19 cellular contexts compared by ENCODE assay signal in the genomic region with DNA sequence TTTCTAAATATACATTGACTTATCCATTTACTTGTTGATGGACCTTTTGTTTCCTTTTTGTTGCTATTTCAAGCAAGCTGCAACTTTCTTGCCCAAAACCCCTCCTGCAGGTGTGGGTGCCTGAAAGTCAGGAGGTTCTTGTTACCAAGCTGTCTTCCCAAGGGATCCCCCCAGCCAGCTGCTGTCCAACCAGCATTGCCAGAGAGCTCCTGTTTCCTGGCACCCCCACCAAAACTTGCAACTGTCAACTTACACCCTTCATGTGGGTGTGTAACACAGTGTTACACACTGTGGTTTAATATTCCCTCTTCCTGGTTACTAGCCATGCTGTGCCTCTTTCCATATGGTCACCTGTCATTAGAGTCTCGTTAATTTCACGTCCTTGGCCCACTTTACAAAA. TPM values are rescaled to one million over a fixed set of nuclear protein-coding genes. Genes with fewer than 3 reads are reported as not detected.
"Had no signal": no experiment of that assay in that cellular context is flagged by ENCODE, and none has a peak within 500 bp of the region (broad histone marks: within the 10 kb centered on the region; RNA-seq: fewer than 3 reads in every experiment).

No MANE protein-coding gene starts in this region.

- H3K4me1 ChIP-seq: esophagus muscularis mucosa, tibial nerve had no signal

- H3K36me3 ChIP-seq: esophagus muscularis mucosa, lower lobe of right lung, tibial nerve had no signal

- H3K4me3 ChIP-seq: esophagus muscularis mucosa, lower lobe of right lung, tibial nerve had no signal

- ATAC-seq: left cardiac atrium, lower lobe of right lung had no signal

- H3K27ac ChIP-seq: esophagus muscularis mucosa, lower lobe of right lung, tibial nerve, VCaP had no signal

- DNase-seq: activated CD4-positive, alpha-beta T cell treated with anti-CD3 and anti-CD28 coated beads for 1 hour; activated CD8-positive, alpha-beta memory T cell treated with anti-CD3 and anti-CD28 coated beads for 24 hours; activated CD8-positive, alpha-beta memory T cell treated with anti-CD3 and anti-CD28 coated beads, Interleukin-2, amount 50 U/mL, for 48 hours; activated effector memory CD4-positive, alpha-beta T cell treated with anti-CD3 and anti-CD28 coated beads, Interleukin-2, amount 50 U/mL, for 16 hours; activated naive CD4-positive, alpha-beta T cell treated with anti-CD3 and anti-CD28 coated beads, Interleukin-2, amount 50 U/mL, for 16 hours; activated T-cell treated with anti-CD3 and anti-CD28 coated beads, Interleukin-2, amount 50 U/mL, for 48 hours; cerebellar nuclear complex; effector memory CD4-positive, alpha-beta T cell; left cardiac atrium; lower lobe of right lung; retina; stimulated activated CD4-positive, alpha-beta T cell treated with anti-CD3 and anti-CD28 coated beads, Interleukin-2, amount 100 ng/mL, for 24 hours; T-helper 2 cell had no signal

- H3K9me3 ChIP-seq: esophagus muscularis mucosa, lower lobe of right lung, tibial nerve had no signal

RNA-seq across cellular contexts. Expression of a gene that starts 1.6 kb away (rescaled TPM):
- total RNA-seq: bronchial epithelial cell, endothelial cell of umbilical vein, esophagus muscularis mucosa, left cardiac atrium, lower lobe of right lung, tibial nerve had no signal
- polyA plus RNA-seq: adipose tissue, endothelial cell of umbilical vein had no signal

RNA-seq across cellular contexts. Expression of a gene that starts 11.4 kb away (rescaled TPM):
- total RNA-seq: bronchial epithelial cell, endothelial cell of umbilical vein, esophagus muscularis mucosa, left cardiac atrium, lower lobe of right lung, tibial nerve had no signal
- polyA plus RNA-seq: endothelial cell of umbilical vein had no signal

RNA-seq across cellular contexts. Expression of a gene that starts 21.6 kb away (rescaled TPM):
- total RNA-seq: bronchial epithelial cell, endothelial cell of umbilical vein, esophagus muscularis mucosa, left cardiac atrium, lower lobe of right lung, tibial nerve had no signal
- polyA plus RNA-seq: adipose tissue, endothelial cell of umbilical vein had no signal

RNA-seq across cellular contexts. Expression of a gene that starts 35.2 kb away (rescaled TPM):
- total RNA-seq: bronchial epithelial cell, endothelial cell of umbilical vein, esophagus muscularis mucosa, left cardiac atrium, lower lobe of right lung, tibial nerve had no signal
- polyA plus RNA-seq: adipose tissue, endothelial cell of umbilical vein had no signal
